12 cellular contexts compared by ENCODE assay signal in the genomic region with DNA sequence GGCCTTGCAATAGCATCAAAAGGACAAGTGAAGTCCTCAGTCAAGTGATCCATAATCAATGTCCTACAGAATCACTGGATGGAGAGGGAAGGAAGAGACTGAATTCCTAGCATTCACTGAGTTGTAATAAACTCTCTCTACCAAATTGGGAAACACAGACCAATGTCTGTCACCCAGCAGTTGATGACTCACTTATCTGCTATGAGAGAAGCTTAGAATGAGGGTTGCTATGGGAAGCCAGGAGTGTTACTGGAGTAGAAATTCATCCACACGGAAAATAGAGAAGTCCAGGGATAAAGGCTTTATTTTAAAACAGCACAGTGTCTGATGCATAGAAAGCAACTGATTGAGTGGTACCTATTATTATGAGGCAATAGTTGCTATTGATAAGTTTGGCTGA.
DNase-seq lines count a peak whose midpoint lies in the region; ATAC-seq and TF ChIP-seq lines count a peak whose summit lies in the region.
"Had no signal": no experiment of that assay in that cellular context is flagged by ENCODE, and none has a peak within 500 bp of the region (broad histone marks: within the 10 kb centered on the region; RNA-seq: fewer than 3 reads in every experiment).

No MANE protein-coding gene starts in this region.

- intact Hi-C loops in psoas muscle (cut with DNase I) = no loop called here

- H3K27me3 ChIP-seq in NT2/D1 (ENCODE audit: insufficient read depth, insufficient read length) (no peaks in the 10 kb centered on the region), psoas muscle (ENCODE audit: insufficient read depth in 3 of 3, low read length in 2 of 3) (peaks cover 0 to 2% (median 0%) of the 10 kb centered on the region in 3 donors)

- peaks cover 2% of the 10 kb centered on the region for H3K4me1 ChIP-seq in NT2/D1 (ENCODE audit: insufficient read depth, insufficient read length)
- peaks cover 2% of the 10 kb centered on the region for H3K4me1 ChIP-seq in psoas muscle

- no peaks in the 10 kb centered on the region for H3K9me3 ChIP-seq in NT2/D1 (ENCODE audit: insufficient read depth, low read length)
- no peaks in the 10 kb centered on the region for H3K9me3 ChIP-seq in psoas muscle

- ATAC-seq in psoas muscle (peak; percentile 56 to 79 (median 66)), GM18858 (IDR thresholded peaks at IDR 0.05; ENCODE audit: unreplicated experiment) (no peak)
- ATAC-seq: left colon; stimulated activated memory B cell treated with anti-CD40 and anti-IgM and Interleukin-4, amounts not matched to agents 10 μg/mL and 1 μg/mL and 100 μg/mL, for 72 hours had no signal

- 12 to 24% (median 15%) methylated on average over 1 of the region's 1 CpG for WGBS in psoas muscle, 3 donors

- H3K36me3 ChIP-seq in NT2/D1 (ENCODE audit: insufficient read depth, insufficient read length, low read length) (no peaks in the 10 kb centered on the region), psoas muscle (ENCODE audit: insufficient read depth in 1 of 2, low read depth in 1 of 2) (no peaks in the 10 kb centered on the region)

- no peak for TF ChIP-seq CTCF in psoas muscle (IDR thresholded peaks at IDR 0.05)

- CTCF ChIA-PET in HEK293T (lab: Yijun Ruan, JAX) = no interaction called here

- H3K9ac ChIP-seq in NT2/D1 (ENCODE audit: insufficient read length, low read depth) = no peak overlapping the region

- peak; percentile 64 for DNase-seq in ELR (ENCODE audit: low read depth)
- peak; percentile 48 for DNase-seq in NT2/D1 (ENCODE audit: low read depth, low spot score)
- peak; percentile 90 for DNase-seq in glomerular visceral epithelial cell (ENCODE audit: extremely low spot score)
- DNase-seq in psoas muscle = no peak
- DNase-seq in GDM1 (lab: John Stamatoyannopoulos, UW) = no peak
- no peak for DNase-seq in HEK293T (ENCODE audit: extremely low spot score)
- DNase-seq in NOMO-1 treated with dmso at 0.1 percent for 144 hours (lab: John Stamatoyannopoulos, UW; ENCODE audit: unreplicated experiment) = no peak
- DNase-seq: left colon, NCI-H1092 had no signal

- POLR2A ChIA-PET in HEK293T (lab: Yijun Ruan, JAX) = no interaction called here

- H3K4me3 ChIP-seq in NT2/D1 (ENCODE audit: insufficient read length, low read depth) (no peak overlapping the region), psoas muscle (no peak overlapping the region)
- H3K4me3 ChIP-seq: skin epidermis had no signal

- no peak overlapping the region for H3K27ac ChIP-seq in psoas muscle
- H3K27ac ChIP-seq: skin epidermis had no signal

TF ChIP-seq in HEK293T, 16 proteins besides CTCF, POLR2A, EP300 and RAD21:
- TF ChIP-seq L3MBTL2 (conservative IDR thresholded peaks at IDR 0.05) (no peak), ZNF384 (IDR thresholded peaks at IDR 0.05) (no peak), BHLHE40 (IDR thresholded peaks at IDR 0.05; ENCODE audit: borderline replicate concordance) (no peak), FOXK2 (IDR thresholded peaks at IDR 0.05) (no peak), LEF1 (IDR thresholded peaks at IDR 0.05; ENCODE audit: borderline replicate concordance) (no peak)
TF ChIP-seq in HEK293T: peak in this region for 0.

Comparison
In these comparisons a context has a peak if more than half of its experiments do, and no peak if none do; other contexts are left out.
1. DNase-seq: peak in ELR (single experiment), NT2/D1 (single experiment) and glomerular visceral epithelial cell (single experiment); none in psoas muscle (0 of 2), GDM1 (single experiment), HEK293T (single experiment) and NOMO-1 treated with dmso at 0.1 percent for 144 hours (single experiment).